ENCODE assay signal across 1 cellular context in the genomic region with DNA sequence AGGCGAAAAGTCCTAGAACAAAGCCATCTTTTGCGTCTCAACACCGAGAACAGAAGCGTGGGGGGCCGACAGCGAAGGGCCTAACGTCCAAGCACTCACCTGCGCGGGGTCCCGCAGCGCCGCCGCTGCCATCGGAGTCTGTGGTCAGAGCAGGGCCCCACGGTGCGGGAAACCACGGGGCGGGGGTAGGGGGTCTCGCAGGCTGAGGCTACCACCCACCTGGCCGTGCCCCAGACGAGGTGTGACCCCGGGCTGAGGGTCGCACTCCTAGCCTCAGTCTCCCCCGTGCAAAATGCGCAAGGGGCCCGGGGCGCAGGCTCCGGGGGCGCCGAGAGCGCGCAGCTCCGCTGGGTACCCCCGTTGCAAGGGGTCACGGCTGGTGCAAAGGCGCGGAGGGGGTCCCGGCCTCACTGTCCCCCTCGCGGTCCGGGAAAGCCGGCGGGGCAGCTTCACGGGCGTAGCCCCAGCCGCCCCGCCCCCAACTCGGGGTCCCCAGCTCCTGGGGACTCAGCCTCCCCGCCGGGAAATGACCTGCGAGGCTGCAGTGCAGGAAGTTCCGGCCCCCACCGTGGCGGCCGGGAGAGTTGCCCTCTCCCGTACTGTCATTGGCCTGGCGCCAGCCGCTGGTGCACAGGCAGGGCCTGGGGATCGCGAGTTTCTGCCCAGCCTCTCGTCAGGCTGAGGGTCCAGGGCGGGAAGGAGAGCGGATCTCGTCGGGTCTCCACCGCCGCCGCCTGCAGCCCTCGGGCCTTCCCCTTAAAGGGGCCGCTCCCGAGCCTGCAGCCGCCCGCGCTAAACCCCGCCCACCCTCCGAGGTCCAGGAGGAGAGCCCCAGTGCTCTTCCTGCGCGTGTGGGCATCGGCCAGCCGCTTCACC.
A peak's percentile ranks its signal among the peaks of the same experiment; 100 is the strongest.
TF ChIP-seq lines count a peak whose summit lies in the region.

ZNF792 (minus strand) TSS at position 699 of the 876 bp plus-strand sequence; CDS start at position 132, 567 bp downstream.

TF ChIP-seq in K562, 482 proteins besides CTCF, POLR2A, EP300 and RAD21 (continued from another document and continues in another):
- TF ChIP-seq ATF2 (CRISPR knock-in tag; IDR thresholded peaks at IDR 0.05) = no peak
- TF ChIP-seq, protein P1, sequence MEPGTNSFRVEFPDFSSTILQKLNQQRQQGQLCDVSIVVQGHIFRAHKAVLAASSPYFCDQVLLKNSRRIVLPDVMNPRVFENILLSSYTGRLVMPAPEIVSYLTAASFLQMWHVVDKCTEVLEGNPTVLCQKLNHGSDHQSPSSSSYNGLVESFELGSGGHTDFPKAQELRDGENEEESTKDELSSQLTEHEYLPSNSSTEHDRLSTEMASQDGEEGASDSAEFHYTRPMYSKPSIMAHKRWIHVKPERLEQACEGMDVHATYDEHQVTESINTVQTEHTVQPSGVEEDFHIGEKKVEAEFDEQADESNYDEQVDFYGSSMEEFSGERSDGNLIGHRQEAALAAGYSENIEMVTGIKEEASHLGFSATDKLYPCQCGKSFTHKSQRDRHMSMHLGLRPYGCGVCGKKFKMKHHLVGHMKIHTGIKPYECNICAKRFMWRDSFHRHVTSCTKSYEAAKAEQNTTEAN (CRISPR knock-in tag; IDR thresholded peaks at IDR 0.05) = no peak
- TF ChIP-seq ZNF639 (CRISPR knock-in tag; conservative IDR thresholded peaks at IDR 0.05 in 1 of 2, IDR thresholded peaks at IDR 0.05 in 1 of 2) = no peak
- TF ChIP-seq C11orf30 (IDR thresholded peaks at IDR 0.05; ENCODE audit: low read depth) = no peak
- no peak for TF ChIP-seq RBM25 (IDR thresholded peaks at IDR 0.05; ENCODE audit: low read depth, low read length, severe bottlenecking)
- no peak for TF ChIP-seq HDAC1 (IDR thresholded peaks at IDR 0.05)
- TF ChIP-seq, protein P2, sequence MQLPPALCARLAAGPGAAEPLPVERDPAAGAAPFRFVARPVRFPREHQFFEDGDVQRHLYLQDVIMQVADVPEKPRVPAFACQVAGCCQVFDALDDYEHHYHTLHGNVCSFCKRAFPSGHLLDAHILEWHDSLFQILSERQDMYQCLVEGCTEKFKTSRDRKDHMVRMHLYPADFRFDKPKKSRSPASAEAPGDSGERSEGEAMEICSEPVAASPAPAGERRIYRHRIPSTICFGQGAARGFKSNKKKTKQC (CRISPR knock-in tag; IDR thresholded peaks at IDR 0.05) = no peak
- no peak for TF ChIP-seq EHMT2 (IDR thresholded peaks at IDR 0.05)
- TF ChIP-seq CBX1 (IDR thresholded peaks at IDR 0.05; ENCODE audit: low read depth) = peak; percentile 35; the same call in 1 of the 2 replicates
- no peak for TF ChIP-seq NR0B1 (IDR thresholded peaks at IDR 0.05; ENCODE audit: partially characterized antibody)
- no peak for TF ChIP-seq NFE2 (IDR thresholded peaks at IDR 0.05; ENCODE audit: low read depth)
- TF ChIP-seq FOXJ2 (tag; IDR thresholded peaks at IDR 0.05) = no peak
- TF ChIP-seq, protein P3, sequence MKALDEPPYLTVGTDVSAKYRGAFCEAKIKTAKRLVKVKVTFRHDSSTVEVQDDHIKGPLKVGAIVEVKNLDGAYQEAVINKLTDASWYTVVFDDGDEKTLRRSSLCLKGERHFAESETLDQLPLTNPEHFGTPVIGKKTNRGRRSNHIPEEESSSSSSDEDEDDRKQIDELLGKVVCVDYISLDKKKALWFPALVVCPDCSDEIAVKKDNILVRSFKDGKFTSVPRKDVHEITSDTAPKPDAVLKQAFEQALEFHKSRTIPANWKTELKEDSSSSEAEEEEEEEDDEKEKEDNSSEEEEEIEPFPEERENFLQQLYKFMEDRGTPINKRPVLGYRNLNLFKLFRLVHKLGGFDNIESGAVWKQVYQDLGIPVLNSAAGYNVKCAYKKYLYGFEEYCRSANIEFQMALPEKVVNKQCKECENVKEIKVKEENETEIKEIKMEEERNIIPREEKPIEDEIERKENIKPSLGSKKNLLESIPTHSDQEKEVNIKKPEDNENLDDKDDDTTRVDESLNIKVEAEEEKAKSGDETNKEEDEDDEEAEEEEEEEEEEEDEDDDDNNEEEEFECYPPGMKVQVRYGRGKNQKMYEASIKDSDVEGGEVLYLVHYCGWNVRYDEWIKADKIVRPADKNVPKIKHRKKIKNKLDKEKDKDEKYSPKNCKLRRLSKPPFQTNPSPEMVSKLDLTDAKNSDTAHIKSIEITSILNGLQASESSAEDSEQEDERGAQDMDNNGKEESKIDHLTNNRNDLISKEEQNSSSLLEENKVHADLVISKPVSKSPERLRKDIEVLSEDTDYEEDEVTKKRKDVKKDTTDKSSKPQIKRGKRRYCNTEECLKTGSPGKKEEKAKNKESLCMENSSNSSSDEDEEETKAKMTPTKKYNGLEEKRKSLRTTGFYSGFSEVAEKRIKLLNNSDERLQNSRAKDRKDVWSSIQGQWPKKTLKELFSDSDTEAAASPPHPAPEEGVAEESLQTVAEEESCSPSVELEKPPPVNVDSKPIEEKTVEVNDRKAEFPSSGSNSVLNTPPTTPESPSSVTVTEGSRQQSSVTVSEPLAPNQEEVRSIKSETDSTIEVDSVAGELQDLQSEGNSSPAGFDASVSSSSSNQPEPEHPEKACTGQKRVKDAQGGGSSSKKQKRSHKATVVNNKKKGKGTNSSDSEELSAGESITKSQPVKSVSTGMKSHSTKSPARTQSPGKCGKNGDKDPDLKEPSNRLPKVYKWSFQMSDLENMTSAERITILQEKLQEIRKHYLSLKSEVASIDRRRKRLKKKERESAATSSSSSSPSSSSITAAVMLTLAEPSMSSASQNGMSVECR (CRISPR knock-in tag; IDR thresholded peaks at IDR 0.05) = no peak
- TF ChIP-seq ZNF311 (CRISPR knock-in tag; IDR thresholded peaks at IDR 0.05) = no peak
- TF ChIP-seq HIVEP1 (CRISPR knock-in tag; IDR thresholded peaks at IDR 0.05) = no peak
- TF ChIP-seq, protein P4, sequence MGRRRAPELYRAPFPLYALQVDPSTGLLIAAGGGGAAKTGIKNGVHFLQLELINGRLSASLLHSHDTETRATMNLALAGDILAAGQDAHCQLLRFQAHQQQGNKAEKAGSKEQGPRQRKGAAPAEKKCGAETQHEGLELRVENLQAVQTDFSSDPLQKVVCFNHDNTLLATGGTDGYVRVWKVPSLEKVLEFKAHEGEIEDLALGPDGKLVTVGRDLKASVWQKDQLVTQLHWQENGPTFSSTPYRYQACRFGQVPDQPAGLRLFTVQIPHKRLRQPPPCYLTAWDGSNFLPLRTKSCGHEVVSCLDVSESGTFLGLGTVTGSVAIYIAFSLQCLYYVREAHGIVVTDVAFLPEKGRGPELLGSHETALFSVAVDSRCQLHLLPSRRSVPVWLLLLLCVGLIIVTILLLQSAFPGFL (CRISPR knock-in tag; IDR thresholded peaks at IDR 0.05) = no peak
- peak; percentile 51 for TF ChIP-seq L3MBTL2 (IDR thresholded peaks at IDR 0.05)
- TF ChIP-seq MIER1 (IDR thresholded peaks at IDR 0.05; ENCODE audit: low read depth) = no peak
- TF ChIP-seq TCF7L2 (IDR thresholded peaks at IDR 0.05; ENCODE audit: low read depth, low read length) = no peak
- TF ChIP-seq HLTF (IDR thresholded peaks at IDR 0.05) = no peak
- TF ChIP-seq STAG1 (CRISPR knock-in tag; IDR thresholded peaks at IDR 0.05; ENCODE audit: borderline replicate concordance) = no peak
- TF ChIP-seq PHF8 (IDR thresholded peaks at IDR 0.05; ENCODE audit: borderline replicate concordance, low read length) = peak; percentile 76; the same call in 1 of the 2 replicates
- TF ChIP-seq GTF2B (IDR thresholded peaks at IDR 0.05; ENCODE audit: extremely low read depth, insufficient read length) = no peak
- no peak for TF ChIP-seq USF2 (CRISPR knock-in tag; IDR thresholded peaks at IDR 0.05)
